ENCODE assay signal across 14 cellular contexts in the genomic region with DNA sequence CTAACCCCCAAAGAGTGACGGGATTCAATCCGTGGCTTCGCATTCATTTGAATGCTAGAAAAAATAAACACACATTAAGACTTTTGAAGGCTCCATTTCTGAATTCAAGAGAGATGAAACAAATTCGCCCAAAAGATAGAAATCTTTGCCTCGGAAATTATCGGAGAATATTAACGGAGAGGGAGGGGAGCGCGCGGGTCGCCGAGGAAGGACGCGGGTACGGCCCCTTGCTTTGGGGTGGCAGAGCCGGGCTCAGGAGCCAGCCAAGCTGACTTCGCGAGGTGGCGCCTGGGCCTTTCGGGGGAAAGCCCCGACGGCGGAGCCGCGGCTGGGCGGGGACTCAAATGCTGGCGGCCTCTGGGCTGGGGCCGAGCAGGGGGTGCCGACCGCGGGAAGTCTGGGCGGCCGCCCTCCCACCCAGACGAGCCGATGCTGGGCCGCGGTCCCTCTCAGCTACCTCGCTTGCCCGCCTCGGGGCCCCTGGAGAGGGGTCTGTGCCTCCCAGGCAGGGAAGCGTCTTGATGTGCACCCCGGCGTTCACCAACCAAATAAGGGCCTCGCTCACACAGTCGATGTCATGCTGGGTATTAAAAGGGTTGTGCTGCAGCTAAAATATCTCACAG. TPM values are rescaled to one million over a fixed set of nuclear protein-coding genes. Genes with fewer than 3 reads are reported as not detected.
DNase-seq lines count a peak whose midpoint lies in the region; ATAC-seq and TF ChIP-seq lines count a peak whose summit lies in the region.
"Had no signal": no experiment of that assay in that cellular context is flagged by ENCODE, and none has a peak within 500 bp of the region (broad histone marks: within the 10 kb centered on the region; RNA-seq: fewer than 3 reads in every experiment).

No MANE protein-coding gene starts in this region.

- TF ChIP-seq CTCF in heart right ventricle (IDR thresholded peaks at IDR 0.05): no peak

- no peaks in the 10 kb centered on the region for H3K4me1 ChIP-seq in CD8-positive, alpha-beta memory T cell (ENCODE audit: insufficient read depth, low read length)
- peaks cover 0 to 18% (median 8%) of the 10 kb centered on the region in 9 donors for H3K4me1 ChIP-seq in heart right ventricle
- H3K4me1 ChIP-seq: breast epithelium had no signal

- peak; percentile 49 for DNase-seq in DMS153 treated with DMSO at 0.1 percent for 48 hours (lab: John Stamatoyannopoulos, UW; ENCODE audit: unreplicated experiment)
- DNase-seq in DMS153 (lab: John Stamatoyannopoulos, UW): no peak
- no peak for DNase-seq in activated naive CD8-positive, alpha-beta T cell treated with anti-CD3 and anti-CD28 coated beads for 36 hours
- DNase-seq in naive thymus-derived CD8-positive, alpha-beta T cell: no peak
- DNase-seq in mesenteric fat pad (ENCODE audit: low spot score): no peak
- no peak for DNase-seq in CD8-positive, alpha-beta memory T cell
- DNase-seq in heart right ventricle: no peak
- DNase-seq: 8988T; activated CD8-positive, alpha-beta memory T cell treated with anti-CD3 and anti-CD28 coated beads for 24 hours; GDM1; left ventricle myocardium superior had no signal

- WGBS in heart right ventricle, 2 donors: 3% methylated on average over 45 of the region's 45 CpGs

- H3K4me3 ChIP-seq in CD8-positive, alpha-beta memory T cell (ENCODE audit: low read length): no peak overlapping the region
- no peak overlapping the region for H3K4me3 ChIP-seq in heart right ventricle
- H3K4me3 ChIP-seq: breast epithelium had no signal

- POLR2A ChIA-PET in naive thymus-derived CD8-positive, alpha-beta T cell (lab: Charles Lee): no interaction called here
- POLR2A ChIA-PET in CD8-positive, alpha-beta memory T cell (lab: Charles Lee): no interaction called here

- peak overlapping the region; percentile 43 for H3K4me3 Mint-ChIP-seq in activated naive CD8-positive, alpha-beta T cell treated with anti-CD3 and anti-CD28 coated beads for 36 hours
- H3K4me3 Mint-ChIP-seq in naive thymus-derived CD8-positive, alpha-beta T cell: peak overlapping the region in 8 of 10 donors; percentile 1 to 73 (median 62)
- peak overlapping the region in 1 of 7 donors; percentile 34 for H3K4me3 Mint-ChIP-seq in CD8-positive, alpha-beta memory T cell

- peaks cover 11% of the 10 kb centered on the region for H3K4me1 Mint-ChIP-seq in activated naive CD8-positive, alpha-beta T cell treated with anti-CD3 and anti-CD28 coated beads for 36 hours
- peaks cover 11 to 32% (median 21%) of the 10 kb centered on the region in 4 donors for H3K4me1 Mint-ChIP-seq in naive thymus-derived CD8-positive, alpha-beta T cell
- peaks cover 7 to 23% (median 17%) of the 10 kb centered on the region in 3 donors for H3K4me1 Mint-ChIP-seq in CD8-positive, alpha-beta memory T cell

- peaks cover 8% of the 10 kb centered on the region for H3K36me3 Mint-ChIP-seq in activated naive CD8-positive, alpha-beta T cell treated with anti-CD3 and anti-CD28 coated beads for 36 hours
- H3K36me3 Mint-ChIP-seq in naive thymus-derived CD8-positive, alpha-beta T cell: peaks cover 5 to 33% (median 6%) of the 10 kb centered on the region in 3 donors
- peaks cover 0 to 3% (median 0%) of the 10 kb centered on the region in 3 donors for H3K36me3 Mint-ChIP-seq in CD8-positive, alpha-beta memory T cell

- H3K27ac Mint-ChIP-seq in activated naive CD8-positive, alpha-beta T cell treated with anti-CD3 and anti-CD28 coated beads for 36 hours: no peak overlapping the region
- no peak overlapping the region for H3K27ac Mint-ChIP-seq in naive thymus-derived CD8-positive, alpha-beta T cell
- H3K27ac Mint-ChIP-seq in CD8-positive, alpha-beta memory T cell: no peak overlapping the region

- peaks cover 13% of the 10 kb centered on the region for H3K9me3 Mint-ChIP-seq in activated naive CD8-positive, alpha-beta T cell treated with anti-CD3 and anti-CD28 coated beads for 36 hours
- H3K9me3 Mint-ChIP-seq in naive thymus-derived CD8-positive, alpha-beta T cell: peaks cover 0 to 24% (median 5%) of the 10 kb centered on the region in 9 donors
- peaks cover 0 to 27% (median 9%) of the 10 kb centered on the region in 5 donors for H3K9me3 Mint-ChIP-seq in CD8-positive, alpha-beta memory T cell

- no peaks in the 10 kb centered on the region for H3K36me3 ChIP-seq in CD8-positive, alpha-beta memory T cell (ENCODE audit: insufficient read depth, low read length)
- H3K36me3 ChIP-seq in heart right ventricle: no peaks in the 10 kb centered on the region
- H3K36me3 ChIP-seq: breast epithelium had no signal

- H3K27me3 Mint-ChIP-seq in activated naive CD8-positive, alpha-beta T cell treated with anti-CD3 and anti-CD28 coated beads for 36 hours: peaks cover 90% of the 10 kb centered on the region
- peaks cover 62 to 91% (median 72%) of the 10 kb centered on the region in 5 donors for H3K27me3 Mint-ChIP-seq in naive thymus-derived CD8-positive, alpha-beta T cell
- peaks cover 63 to 83% of the 10 kb centered on the region in 2 donors for H3K27me3 Mint-ChIP-seq in CD8-positive, alpha-beta memory T cell

- ATAC-seq in GM18909 (IDR thresholded peaks at IDR 0.05; ENCODE audit: poor library complexity, unreplicated experiment): peak; percentile 62
- ATAC-seq in naive thymus-derived CD8-positive, alpha-beta T cell: peak in 1 of 2 donors; percentile 23
- ATAC-seq in heart right ventricle: no peak
- ATAC-seq: left ventricle myocardium superior had no signal

- CTCF ChIA-PET in CD8-positive, alpha-beta memory T cell (lab: Charles Lee): no interaction called here

- intact Hi-C loops in heart right ventricle (cut with DNase I): no loop called here

- H3K9me3 ChIP-seq in CD8-positive, alpha-beta memory T cell (ENCODE audit: low read length): no peaks in the 10 kb centered on the region
- no peaks in the 10 kb centered on the region for H3K9me3 ChIP-seq in heart right ventricle
- H3K9me3 ChIP-seq: breast epithelium had no signal

- peaks cover 20% of the 10 kb centered on the region for H3K27me3 ChIP-seq in CD8-positive, alpha-beta memory T cell (ENCODE audit: insufficient read depth, low read length, poor library complexity, severe bottlenecking)
- peaks cover 33 to 100% (median 100%) of the 10 kb centered on the region in 7 donors for H3K27me3 ChIP-seq in heart right ventricle

- no peak overlapping the region for H3K27ac ChIP-seq in CD8-positive, alpha-beta memory T cell (ENCODE audit: low read depth, low read length)
- H3K27ac ChIP-seq in heart right ventricle: no peak overlapping the region
- H3K27ac ChIP-seq: breast epithelium had no signal

RNA-seq across cellular contexts. Expression of a gene that starts 14.7 kb away (rescaled TPM):
- total RNA-seq in activated naive CD8-positive, alpha-beta T cell treated with anti-CD3 and anti-CD28 coated beads for 36 hours: not detected
- not detected for total RNA-seq in naive thymus-derived CD8-positive, alpha-beta T cell
- polyA plus RNA-seq in naive thymus-derived CD8-positive, alpha-beta T cell: not detected
- total RNA-seq in mesenteric fat pad (not detected), heart right ventricle (not detected)
- total RNA-seq in CD8-positive, alpha-beta memory T cell: not detected
- polyA plus RNA-seq in CD8-positive, alpha-beta memory T cell: not detected
- polyA plus RNA-seq in heart right ventricle: not detected
- total RNA-seq: breast epithelium, left ventricle myocardium superior, pulmonary artery endothelial cell had no signal
